1 cellular context compared by ENCODE assay signal in the genomic region with DNA sequence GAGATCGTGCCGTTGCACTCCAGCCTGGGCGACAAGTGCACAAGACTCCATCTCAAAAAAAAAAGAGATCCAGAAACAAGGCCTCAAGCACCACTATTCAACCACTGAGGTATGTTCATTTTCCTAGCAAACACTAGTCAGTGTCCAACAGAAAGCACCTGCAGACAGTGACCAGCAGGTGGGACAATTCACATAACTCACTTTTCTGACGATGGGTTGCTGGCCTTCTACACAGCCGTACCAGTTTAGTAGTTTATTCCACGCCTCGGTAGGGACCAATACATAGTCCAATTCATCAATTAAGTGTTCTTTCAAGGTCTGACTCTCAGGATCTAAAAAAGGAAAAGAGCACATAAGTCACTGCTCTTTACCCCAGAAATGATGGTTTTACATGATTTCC.
TF ChIP-seq lines count a peak whose summit lies in the region.

No MANE protein-coding gene starts in this region.

TF ChIP-seq in HepG2, 621 proteins besides CTCF, POLR2A, EP300 and RAD21:
- TF ChIP-seq GZF1 (CRISPR knock-in tag; IDR thresholded peaks at IDR 0.05) (no peak), SMC3 (IDR thresholded peaks at IDR 0.05; ENCODE audit: low read length) (peak; percentile 65; the same call in 1 of the 2 replicates), NRL (CRISPR knock-in tag; IDR thresholded peaks at IDR 0.05; ENCODE audit: borderline replicate concordance) (no peak), ZNF484 (CRISPR knock-in tag; IDR thresholded peaks at IDR 0.05; ENCODE audit: borderline replicate concordance, low read depth) (no peak), ZNF329 (CRISPR knock-in tag; IDR thresholded peaks at IDR 0.05; ENCODE audit: low read depth) (no peak), SMARCC2 (IDR thresholded peaks at IDR 0.05) (no peak), HNRNPK (IDR thresholded peaks at IDR 0.05; ENCODE audit: low read depth, low read length, poor library complexity, severe bottlenecking) (no peak), STAG1 (CRISPR knock-in tag; IDR thresholded peaks at IDR 0.05) (peak; percentile 62)
- TF ChIP-seq, protein P1, sequence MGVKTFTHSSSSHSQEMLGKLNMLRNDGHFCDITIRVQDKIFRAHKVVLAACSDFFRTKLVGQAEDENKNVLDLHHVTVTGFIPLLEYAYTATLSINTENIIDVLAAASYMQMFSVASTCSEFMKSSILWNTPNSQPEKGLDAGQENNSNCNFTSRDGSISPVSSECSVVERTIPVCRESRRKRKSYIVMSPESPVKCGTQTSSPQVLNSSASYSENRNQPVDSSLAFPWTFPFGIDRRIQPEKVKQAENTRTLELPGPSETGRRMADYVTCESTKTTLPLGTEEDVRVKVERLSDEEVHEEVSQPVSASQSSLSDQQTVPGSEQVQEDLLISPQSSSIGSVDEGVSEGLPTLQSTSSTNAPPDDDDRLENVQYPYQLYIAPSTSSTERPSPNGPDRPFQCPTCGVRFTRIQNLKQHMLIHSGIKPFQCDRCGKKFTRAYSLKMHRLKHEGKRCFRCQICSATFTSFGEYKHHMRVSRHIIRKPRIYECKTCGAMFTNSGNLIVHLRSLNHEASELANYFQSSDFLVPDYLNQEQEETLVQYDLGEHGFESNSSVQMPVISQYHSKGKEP (CRISPR knock-in tag; IDR thresholded peaks at IDR 0.05), result no peak
